ENCODE assay signal across 18 cellular contexts in genomic region chr5:173557123-173557903, GRCh38. TPM values are rescaled to one million over a fixed set of nuclear protein-coding genes. Genes with fewer than 3 reads are reported as not detected.
DNase-seq lines count a peak whose midpoint lies in the region; ATAC-seq and TF ChIP-seq lines count a peak whose summit lies in the region.
"Had no signal": no experiment of that assay in that cellular context is flagged by ENCODE, and none has a peak within 500 bp of the region (broad histone marks: within the 10 kb centered on the region; RNA-seq: fewer than 3 reads in every experiment).

No MANE protein-coding gene starts in this region.

- WGBS in prostate gland, result 41% methylated on average over 12 of the region's 12 CpGs

- H3K4me1 ChIP-seq in prostate gland (replicated peaks), result peaks cover 7% of the 10 kb centered on the region
- H3K4me1 ChIP-seq: thyroid gland had no signal

- H3K27ac ChIP-seq in prostate gland, result no peak overlapping the region
- H3K27ac ChIP-seq: esophagus squamous epithelium, thyroid gland had no signal

- no peaks in the 10 kb centered on the region for H3K9me3 ChIP-seq in prostate gland
- H3K9me3 ChIP-seq: thyroid gland had no signal

- no peaks in the 10 kb centered on the region for H3K36me3 ChIP-seq in prostate gland
- H3K36me3 ChIP-seq: esophagus squamous epithelium, thyroid gland had no signal

- no peak overlapping the region for H3K4me3 ChIP-seq in prostate gland
- H3K4me3 ChIP-seq: esophagus squamous epithelium, thyroid gland had no signal

- TF ChIP-seq POLR2A in prostate gland (IDR thresholded peaks at IDR 0.05), result no peak

- ATAC-seq in GM19351 (IDR thresholded peaks at IDR 0.05; ENCODE audit: unreplicated experiment), result no peak
- ATAC-seq: effector memory CD8-positive, alpha-beta T cell; natural killer cell had no signal

- DNase-seq in amygdala (lab: John Stamatoyannopoulos, UW), result peak; percentile 7 to 97 (median 84)
- DNase-seq in hippocampal formation (lab: John Stamatoyannopoulos, UW), result peak; percentile 94 to 96
- DNase-seq in occipital lobe (lab: John Stamatoyannopoulos, UW), result peak; percentile 84
- no peak for DNase-seq in NOMO-1 (lab: John Stamatoyannopoulos, UW; ENCODE audit: unreplicated experiment in 2 of 2)
- no peak for DNase-seq in prostate gland (ENCODE audit: low spot score)
- no peak for DNase-seq in NCI-H774 (lab: John Stamatoyannopoulos, UW)
- DNase-seq: activated CD4-positive, alpha-beta T cell treated with anti-CD3 and anti-CD28 coated beads, Interleukin-2, amount 10 ng/mL, durations not matched to agents 24 days and 14 days; activated CD8-positive, alpha-beta memory T cell treated with anti-CD3 and anti-CD28 coated beads, Interleukin-2, amount 50 U/mL, for 48 hours; activated effector memory CD4-positive, alpha-beta T cell treated with anti-CD3 and anti-CD28 coated beads, Interleukin-2, amount 50 U/mL, for 16 hours; COR-L47; effector memory CD8-positive, alpha-beta T cell; esophagus squamous epithelium; immature natural killer cell; natural killer cell; NCI-H1092 treated with DMSO at 0.1 percent for 48 hours; NCI-H510A treated with DMSO at 0.1 percent for 48 hours; thyroid gland had no signal

- no peaks in the 10 kb centered on the region for H3K27me3 ChIP-seq in prostate gland (replicated peaks; ENCODE audit: insufficient read depth)
- H3K27me3 ChIP-seq: thyroid gland had no signal

- intact Hi-C loops in prostate gland (cut with DNase I), result no loop called here

- no peak for TF ChIP-seq CTCF in prostate gland (IDR thresholded peaks at IDR 0.05)

RNA-seq across cellular contexts. Expression of gene BOD1, which starts 59.1 kb away (rescaled TPM):
- total RNA-seq in occipital lobe (63.2 TPM), prostate gland (10 to 100 TPM; 51.1 to 52.8 TPM)

Comparison
In these comparisons a context has a peak if more than half of its experiments do, and no peak if none do; other contexts are left out.
1. DNase-seq: peak in amygdala (56 of 56), hippocampal formation (2 of 2) and occipital lobe (single experiment); none in NOMO-1 (0 of 2), prostate gland (single experiment) and NCI-H774 (single experiment).